8 cellular contexts compared by ENCODE assay signal in genomic region chr1:19644761-19645543, GRCh38. TPM values are rescaled to one million over a fixed set of nuclear protein-coding genes. Genes with fewer than 3 reads are reported as not detected.
DNase-seq lines count a peak whose midpoint lies in the region; ATAC-seq and TF ChIP-seq lines count a peak whose summit lies in the region.

No MANE protein-coding gene starts in this region.

- intact Hi-C loops in stomach (cut with DNase I; ENCODE audit: low total_unique reads) = loop anchor here (5.0 kb wide), 1 partner anchor 163 kb away; no protein-coding TSS in a partner anchor

- H3K27ac ChIP-seq in ACC112 (ENCODE audit: low read depth, low read length) (peak overlapping the region; percentile 21), WERI-Rb-1 (no peak overlapping the region), stomach (peak overlapping the region; percentile 82 to 96 (median 89))

- peaks cover 13% of the 10 kb centered on the region for H3K4me1 Mint-ChIP-seq in memory B cell

- peaks cover 23% of the 10 kb centered on the region for H3K27me3 Mint-ChIP-seq in memory B cell

- H3K36me3 ChIP-seq in ACC112 (ENCODE audit: insufficient read depth, low read length) (no peaks in the 10 kb centered on the region), HAP-1 (replicated peaks) (no peaks in the 10 kb centered on the region), WERI-Rb-1 (no peaks in the 10 kb centered on the region), stomach (no peaks in the 10 kb centered on the region)

- in situ Hi-C loops in HAP-1 (cut with MboI; ENCODE audit: low sequenced_read_pairs) = no loop called here

- TF ChIP-seq EP300 in stomach (IDR thresholded peaks at IDR 0.05) = no peak

- peak; percentile 15 for ATAC-seq in memory B cell (ENCODE audit: low read depth)

- peak overlapping the region; percentile 33 for H3K27ac Mint-ChIP-seq in memory B cell

- H3K4me3 ChIP-seq in ACC112 (ENCODE audit: low read depth, low read length) = peak overlapping the region; percentile 96
- H3K4me3 ChIP-seq in HAP-1 = peak overlapping the region; percentile 63
- peak overlapping the region; percentile 45 for H3K4me3 ChIP-seq in WERI-Rb-1 (ENCODE audit: low read depth, low read length)
- peak overlapping the region; percentile 73 to 77 (median 74) for H3K4me3 ChIP-seq in stomach

- H2AFZ ChIP-seq in ACC112 (ENCODE audit: low read length, unreplicated experiment) = peak overlapping the region; percentile 65

- H3K79me2 ChIP-seq in ACC112 (ENCODE audit: control insufficient read depth, insufficient read depth, low read length, unreplicated experiment) = peaks cover 45% of the 10 kb centered on the region

- DNase-seq in HAP-1 (ENCODE audit: low spot score in 2 of 2) (peak; percentile 52 to 65), WERI-Rb-1 (peak; percentile 24), dermis blood vessel endothelial cell (peak; percentile 39), memory B cell (ENCODE audit: low spot score in 2 of 2) (no peak), stomach (peak; percentile 42), SK-N-DZ (ENCODE audit: low spot score) (no peak), cortex of kidney (lab: John Stamatoyannopoulos, UW) (no peak)

- no peak for TF ChIP-seq POLR2A in stomach (IDR thresholded peaks at IDR 0.05)

- peaks cover 3% of the 10 kb centered on the region for H3K36me3 Mint-ChIP-seq in memory B cell

- no peaks in the 10 kb centered on the region for H3K9me3 Mint-ChIP-seq in memory B cell

- H3K27me3 ChIP-seq in ACC112 (ENCODE audit: insufficient read depth, low read length) = no peaks in the 10 kb centered on the region
- H3K27me3 ChIP-seq in HAP-1 (ENCODE audit: low read depth) = no peaks in the 10 kb centered on the region
- no peaks in the 10 kb centered on the region for H3K27me3 ChIP-seq in WERI-Rb-1 (ENCODE audit: insufficient read depth, low read depth, severe bottlenecking)
- peaks cover 0 to 27% (median 0%) of the 10 kb centered on the region in 3 donors for H3K27me3 ChIP-seq in stomach

- 2 to 7% (median 4%) methylated on average over 36 to 68 of the region's 68 CpGs for WGBS in stomach, 5 donors

- TF ChIP-seq CTCF in WERI-Rb-1 (IDR thresholded peaks at IDR 0.05; ENCODE audit: low read depth, low read length) (no peak), stomach (IDR thresholded peaks at IDR 0.05) (no peak)

- H3K4me3 Mint-ChIP-seq in memory B cell = peak overlapping the region; percentile 92

- H3K9me3 ChIP-seq in HAP-1 (no peaks in the 10 kb centered on the region), WERI-Rb-1 (ENCODE audit: severe bottlenecking) (no peaks in the 10 kb centered on the region), stomach (no peaks in the 10 kb centered on the region)

- peaks cover 33% of the 10 kb centered on the region for H3K4me1 ChIP-seq in ACC112 (ENCODE audit: control insufficient read depth, insufficient read depth, low read length, unreplicated experiment)
- H3K4me1 ChIP-seq in HAP-1 = peaks cover 12% of the 10 kb centered on the region
- H3K4me1 ChIP-seq in stomach = peaks cover 53 to 78% (median 66%) of the 10 kb centered on the region in 4 donors

RNA-seq across cellular contexts. Expression of gene NBL1, which starts 0.8 kb away (rescaled TPM):
- 98.2 and 156 TPM in 2 replicates for total RNA-seq in dermis blood vessel endothelial cell
- 100 to 1,000 TPM in 1 of 5 donors, 10 to 100 TPM in 4; 63.2 to 257 (median 83.5) TPM for total RNA-seq in stomach
- 100 to 1,000 TPM; 111 to 200 (median 121) TPM for polyA plus RNA-seq in stomach
- 10.3 and 19.8 TPM in 2 replicates for polyA plus RNA-seq in SK-N-DZ (2014; cell fraction: cytosol; rRNA removed)
- 6.2 and 8.9 TPM in 2 replicates for polyA plus RNA-seq in SK-N-DZ (2014; cell fraction: nucleus; rRNA removed)

RNA-seq across cellular contexts. Expression of gene HTR6, which starts 19.7 kb away (rescaled TPM):
- total RNA-seq in dermis blood vessel endothelial cell (not detected in 2 replicates), stomach (not detected)
- polyA plus RNA-seq in stomach = not detected
- 0.30 TPM in 1 of 2 replicates, not detected in the other for polyA plus RNA-seq in SK-N-DZ (2014; cell fraction: cytosol; rRNA removed)
- polyA plus RNA-seq in SK-N-DZ (2014; cell fraction: nucleus; rRNA removed) = not detected in 2 replicates

Comparison
In these comparisons a context has a peak if more than half of its experiments do, and no peak if none do; other contexts are left out.
1. H3K4me3 ChIP-seq: peak in every context shown above with its lines; median percentile 96 in ACC112; 74 in stomach; 63 in HAP-1; 45 in WERI-Rb-1.
2. DNase-seq: peak in HAP-1 (2 of 2), WERI-Rb-1 (single experiment), dermis blood vessel endothelial cell (single experiment) and stomach (single experiment); none in memory B cell (0 of 2), SK-N-DZ (single experiment) and cortex of kidney (single experiment).